Comparison of ENCODE assay signal across 1 cellular context in the genomic region with DNA sequence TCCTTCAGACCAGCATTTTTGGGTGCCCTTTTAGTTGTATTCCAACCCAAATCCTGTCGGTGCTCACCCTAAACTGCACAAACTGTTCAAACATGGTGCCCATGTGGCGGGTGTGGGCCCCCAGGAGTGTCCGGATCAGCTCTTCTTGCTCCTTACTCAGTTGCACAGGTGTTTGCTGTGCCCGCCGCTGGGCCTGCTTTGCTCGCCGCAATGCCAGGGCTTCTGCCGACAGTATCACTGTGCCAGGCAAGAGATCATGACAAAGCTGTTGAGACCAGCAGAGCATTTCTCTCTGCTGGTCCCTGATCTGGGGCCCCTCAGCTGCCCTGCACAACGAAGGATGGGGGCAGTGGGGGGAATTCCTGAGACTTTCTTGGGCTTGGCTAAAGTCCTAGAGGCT.
TF ChIP-seq lines count a peak whose summit lies in the region.

No MANE protein-coding gene starts in this region.

TF ChIP-seq in H1, 55 proteins besides CTCF, POLR2A, EP300 and RAD21:
- TF ChIP-seq, protein P1, sequence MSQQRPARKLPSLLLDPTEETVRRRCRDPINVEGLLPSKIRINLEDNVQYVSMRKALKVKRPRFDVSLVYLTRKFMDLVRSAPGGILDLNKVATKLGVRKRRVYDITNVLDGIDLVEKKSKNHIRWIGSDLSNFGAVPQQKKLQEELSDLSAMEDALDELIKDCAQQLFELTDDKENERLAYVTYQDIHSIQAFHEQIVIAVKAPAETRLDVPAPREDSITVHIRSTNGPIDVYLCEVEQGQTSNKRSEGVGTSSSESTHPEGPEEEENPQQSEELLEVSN (IDR thresholded peaks at IDR 0.05): no peak
- TF ChIP-seq NANOG (IDR thresholded peaks at IDR 0.05; ENCODE audit: insufficient read depth, low read depth, low read length, poor library complexity, severe bottlenecking) (no peak), BACH1 (IDR thresholded peaks at IDR 0.05; ENCODE audit: low read length) (no peak), SAP30 (IDR thresholded peaks at IDR 0.05; ENCODE audit: insufficient read depth, insufficient replicate concordance, low read length) (no peak), KDM4A (IDR thresholded peaks at IDR 0.05; ENCODE audit: low read depth, low read length, severe bottlenecking) (no peak), YY1 (IDR thresholded peaks at IDR 0.05; ENCODE audit: low read depth, low read length) (no peak), EGR1 (IDR thresholded peaks at IDR 0.05; ENCODE audit: borderline replicate concordance, low read depth, low read length) (no peak), HDAC6 (IDR thresholded peaks at IDR 0.05; ENCODE audit: low read depth, low read length) (no peak), POLR2AphosphoS5 (IDR thresholded peaks at IDR 0.05; ENCODE audit: low read depth, low read length) (no peak), SP1 (IDR thresholded peaks at IDR 0.05; ENCODE audit: low read depth, low read length) (no peak), CREB1 (IDR thresholded peaks at IDR 0.05) (no peak), KDM1A (IDR thresholded peaks at IDR 0.05; ENCODE audit: borderline replicate concordance, low read length) (no peak), RNF2 (IDR thresholded peaks at IDR 0.05; ENCODE audit: borderline replicate concordance, low read depth, low read length, missing control alignments, poor library complexity, severe bottlenecking) (no peak)
- TF ChIP-seq, protein P2, sequence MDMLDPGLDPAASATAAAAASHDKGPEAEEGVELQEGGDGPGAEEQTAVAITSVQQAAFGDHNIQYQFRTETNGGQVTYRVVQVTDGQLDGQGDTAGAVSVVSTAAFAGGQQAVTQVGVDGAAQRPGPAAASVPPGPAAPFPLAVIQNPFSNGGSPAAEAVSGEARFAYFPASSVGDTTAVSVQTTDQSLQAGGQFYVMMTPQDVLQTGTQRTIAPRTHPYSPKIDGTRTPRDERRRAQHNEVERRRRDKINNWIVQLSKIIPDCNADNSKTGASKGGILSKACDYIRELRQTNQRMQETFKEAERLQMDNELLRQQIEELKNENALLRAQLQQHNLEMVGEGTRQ (IDR thresholded peaks at IDR 0.05; ENCODE audit: low read length): no peak
TF ChIP-seq in H1: peak in this region for 0.
